In genomic region chr19:35380450-35381124, GRCh38 we compare ENCODE assay signal across 26 cellular contexts. TPM values are rescaled to one million over a fixed set of nuclear protein-coding genes. Genes with fewer than 3 reads are reported as not detected.
DNase-seq lines count a peak whose midpoint lies in the region; ATAC-seq, FAIRE-seq and TF ChIP-seq lines count a peak whose summit lies in the region.
"Had no signal": no experiment of that assay in that cellular context is flagged by ENCODE, and none has a peak within 500 bp of the region (broad histone marks: within the 10 kb centered on the region; RNA-seq: fewer than 3 reads in every experiment).

No MANE protein-coding gene starts in this region.

- RAD21 ChIA-PET in GM12878 (lab: Charles Lee; ENCODE audit: unreplicated experiment), result interaction anchor here (0.5 kb wide), 1 partner anchor 31 kb away, joined by 3 read pairs; no protein-coding TSS in a partner anchor

- H3K4me2 ChIP-seq in GM12878 (ENCODE audit: control insufficient read depth, insufficient read depth), result no peak overlapping the region
- H3K4me2 ChIP-seq: BLaER1 had no signal

- no peak for TF ChIP-seq POLR2A in GM12878 (IDR thresholded peaks at IDR 0.05; ENCODE audit: low read depth, low read length)

- SMC1A ChIA-PET in GM12878 (lab: Charles Lee; ENCODE audit: uncharacterized antibody, unreplicated experiment), result interaction anchor here (0.7 to 1.6 kb wide), 3 partner anchors 8 to 79 kb away, joined by 3 to 7 read pairs (median 4); no protein-coding TSS in a partner anchor

- DNase-seq in Caco-2 (peak; percentile 74 to 80), GM12878 (ENCODE audit: low read depth, low spot score) (no peak), mucosa of descending colon (peak in 1 of 3 donors; percentile 50), NCI-H2081 treated with DMSO at 0.1 percent for 48 hours (lab: John Stamatoyannopoulos, UW) (no peak), NCI-H146 treated with DMSO at 0.1 percent for 48 hours (lab: John Stamatoyannopoulos, UW; ENCODE audit: unreplicated experiment) (no peak), frontal cortex (ENCODE audit: low spot score in 2 of 2) (no peak)
- DNase-seq: activated CD8-positive, alpha-beta T cell treated with anti-CD3 and anti-CD28 coated beads for 36 hours; activated naive CD4-positive, alpha-beta T cell treated with Interleukin-2 at 50 U/mL for 16 hours; activated T-cell treated with anti-CD3 and anti-CD28 coated beads, Interleukin-2, amount 50 U/mL, for 1 hour; amygdala; central memory CD4-positive, alpha-beta T cell; DMS 273 treated with DMSO at 0.1 percent for 48 hours; dorsolateral prefrontal cortex; gastrocnemius medialis; GM23248; midbrain; NCI-H1105; NCI-H524 treated with DMSO at 0.1 percent for 48 hours; SHP77 treated with DMSO at 0.1 percent for 48 hours; T-cell; uterus had no signal

- peaks cover 25% of the 10 kb centered on the region for H3K4me1 Mint-ChIP-seq in Caco-2 (ENCODE audit: low read depth, unreplicated experiment)
- H3K4me1 Mint-ChIP-seq: neural crest cell had no signal

- peaks cover 33% of the 10 kb centered on the region for H3K9me3 Mint-ChIP-seq in Caco-2 (ENCODE audit: unreplicated experiment)
- H3K9me3 Mint-ChIP-seq: activated CD8-positive, alpha-beta T cell treated with anti-CD3 and anti-CD28 coated beads for 36 hours had no signal

- TF ChIP-seq EP300 in GM12878 (IDR thresholded peaks at IDR 0.05; ENCODE audit: borderline replicate concordance in 1 of 2, control insufficient read depth in 1 of 2, low read depth in 2 of 2, low read length in 2 of 2), result no peak

- H3K4me3 ChIP-seq in Caco-2 (ENCODE audit: low read depth, low read length) (no peak overlapping the region), GM12878 (no peak overlapping the region), mucosa of descending colon (no peak overlapping the region)
- H3K4me3 ChIP-seq: BLaER1, dorsolateral prefrontal cortex, gastrocnemius medialis, GM23248, uterus had no signal

- TF ChIP-seq CTCF in Caco-2 (IDR thresholded peaks at IDR 0.05; ENCODE audit: insufficient read depth in 1 of 2, low read depth in 1 of 2, low read length in 1 of 2, severe bottlenecking in 1 of 2, unreplicated experiment in 1 of 2) (no peak), GM12878 (IDR thresholded peaks at IDR 0.05 in 2 of 3, conservative IDR thresholded peaks at IDR 0.05 in 1 of 3; ENCODE audit: control insufficient read depth in 2 of 3, extremely low read depth in 1 of 3, insufficient read depth in 1 of 3, low read depth in 3 of 3, low read length in 3 of 3) (no peak), mucosa of descending colon (IDR thresholded peaks at IDR 0.05) (no peak)

- FAIRE-seq in GM12878 (lab: Jason Lieb, UNC) (no peak), frontal cortex (lab: Jason Lieb, UNC) (no peak)

- no peak overlapping the region for H3K9ac ChIP-seq in GM12878 (ENCODE audit: control insufficient read depth, insufficient read depth, low read length)
- H3K9ac ChIP-seq: BLaER1, GM23248 had no signal

- no peaks in the 10 kb centered on the region for H3K27me3 ChIP-seq in Caco-2 (replicated peaks; ENCODE audit: control insufficient read depth, insufficient read depth, low read length)
- H3K27me3 ChIP-seq in GM12878 (replicated peaks in 1 of 2; ENCODE audit: control insufficient read depth in 2 of 2, insufficient read depth in 2 of 2, low read length in 1 of 2), result no peaks in the 10 kb centered on the region
- H3K27me3 ChIP-seq: BLaER1, gastrocnemius medialis, uterus had no signal

- POLR2A ChIA-PET in Caco-2 (lab: Charles Lee), result no interaction called here
- POLR2A ChIA-PET in GM12878 (lab: Charles Lee), result interaction anchor here (0.7 kb wide), 1 partner anchor 27 kb away, joined by 3 read pairs; no protein-coding TSS in a partner anchor

- no peak overlapping the region for H3K27ac ChIP-seq in GM12878 (ENCODE audit: control insufficient read depth, insufficient read depth)
- H3K27ac ChIP-seq: BLaER1, dorsolateral prefrontal cortex, gastrocnemius medialis, GM23248, uterus had no signal

- H3K27ac Mint-ChIP-seq in Caco-2 (ENCODE audit: unreplicated experiment), result peak overlapping the region; percentile 80
- H3K27ac Mint-ChIP-seq: activated CD8-positive, alpha-beta T cell treated with anti-CD3 and anti-CD28 coated beads for 36 hours; T-cell had no signal

- H3K36me3 Mint-ChIP-seq in Caco-2 (ENCODE audit: insufficient read depth, unreplicated experiment), result peaks cover 17% of the 10 kb centered on the region
- H3K36me3 Mint-ChIP-seq: T-cell had no signal

- H3K4me1 ChIP-seq in Caco-2 (peaks cover 17% of the 10 kb centered on the region), GM12878 (ENCODE audit: control insufficient read depth, insufficient read depth, low read length) (peaks cover 21% of the 10 kb centered on the region), mucosa of descending colon (ENCODE audit: low read depth) (no peaks in the 10 kb centered on the region)
- H3K4me1 ChIP-seq: gastrocnemius medialis, uterus had no signal

- in situ Hi-C loops in GM12878 (cut with MboI), result no loop called here

- CTCF ChIA-PET in Caco-2 (lab: Charles Lee) (interaction anchor here (0.6 to 1.1 kb wide), 4 partner anchors 28 to 130 kb away, joined by 3 to 6 read pairs (median 3); no protein-coding TSS in a partner anchor), GM12878 (lab: Yijun Ruan, JAX) (interaction anchor here (2.0 kb wide), 1 partner anchor 115 kb away, joined by 4 read pairs; no protein-coding TSS in a partner anchor)

- H3K27me3 Mint-ChIP-seq in Caco-2 (ENCODE audit: insufficient read depth, unreplicated experiment), result no peaks in the 10 kb centered on the region

- H4K20me1 ChIP-seq in GM12878 (ENCODE audit: control insufficient read depth, insufficient read depth), result no peaks in the 10 kb centered on the region
- H4K20me1 ChIP-seq: BLaER1 had no signal

- TF ChIP-seq RAD21 in GM12878 (IDR thresholded peaks at IDR 0.05; ENCODE audit: insufficient read depth, low read depth, low read length), result no peak

- H3K79me2 ChIP-seq in GM12878 (ENCODE audit: control insufficient read depth, insufficient read depth, low read length), result no peaks in the 10 kb centered on the region

- H3K9me3 ChIP-seq in Caco-2, result peaks cover 18% of the 10 kb centered on the region
- H3K9me3 ChIP-seq in GM12878 (replicated peaks; ENCODE audit: control insufficient read depth, insufficient read depth, low read length), result peaks cover 3% of the 10 kb centered on the region
- H3K9me3 ChIP-seq in mucosa of descending colon, result peaks cover 5% of the 10 kb centered on the region
- H3K9me3 ChIP-seq: gastrocnemius medialis, uterus had no signal

- peak overlapping the region; percentile 3; the same call in 1 of the 2 replicates for H2AFZ ChIP-seq in GM12878 (ENCODE audit: control insufficient read depth, low read depth, low read length)
- H2AFZ ChIP-seq: GM23248 had no signal

- ATAC-seq in GM12878 (no peak), mucosa of descending colon (peak; percentile 65)
- ATAC-seq: activated CD8-positive, alpha-beta T cell treated with anti-CD3 and anti-CD28 coated beads for 36 hours; gastrocnemius medialis; T-cell had no signal

- H3K36me3 ChIP-seq in Caco-2 (ENCODE audit: control insufficient read depth, insufficient read depth, low read length) (no peaks in the 10 kb centered on the region), GM12878 (ENCODE audit: control insufficient read depth in 2 of 2, insufficient read depth in 2 of 2, low read length in 1 of 2) (no peaks in the 10 kb centered on the region), mucosa of descending colon (ENCODE audit: low read depth) (no peaks in the 10 kb centered on the region)
- H3K36me3 ChIP-seq: BLaER1, gastrocnemius medialis, uterus had no signal

- WGBS in GM12878 (ENCODE audit: insufficient coverage, insufficient replicate concordance, low lambda C conversion rate, missing lambda C conversion rate), result 60% methylated on average over 9 of the region's 9 CpGs

- H3K4me3 Mint-ChIP-seq in Caco-2 (ENCODE audit: unreplicated experiment), result peak overlapping the region; percentile 49
- H3K4me3 Mint-ChIP-seq: activated CD8-positive, alpha-beta T cell treated with anti-CD3 and anti-CD28 coated beads for 36 hours; neural crest cell; T-cell had no signal

- no TSS peak for BruUV-seq in Caco-2 (replicated peaks; lab: Mats Ljungman, UMichigan)
- BruUV-seq in GM12878 (replicated peaks; lab: Mats Ljungman, UMichigan), result no TSS peak

- intact Hi-C loops in Caco-2 (cut with micrococcal nuclease; ENCODE audit: unreplicated experiment) (loop anchor here (2.0 kb wide), 1 partner anchor 28 kb away; no protein-coding TSS in a partner anchor), GM12878 (cut with micrococcal nuclease; ENCODE audit: unreplicated experiment) (no loop called here), mucosa of descending colon (cut with DNase I, micrococcal nuclease) (no loop called here)

RNA-seq across cellular contexts. Expression of gene GPR42, which starts 9.7 kb away (rescaled TPM):
- not detected in 2 replicates for total RNA-seq in Caco-2 (2022)
- total RNA-seq in GM12878 (2013; cell fraction: nucleolus; rRNA removed), result not detected in 2 replicates
- total RNA-seq in GM12878 (2014; rRNA removed), result not detected in 2 replicates
- total RNA-seq in GM12878 (2014; rRNA removed; fragmentation: Illumina TruSeq; extraction: Trizol), result not detected in 2 replicates
- total RNA-seq in GM12878 (2021), result 0.13 TPM in 1 of 2 replicates, not detected in the other
- polyA plus RNA-seq in GM12878 (2011; ENCODE audit: low read depth), result not detected
- not detected in 2 replicates for polyA plus RNA-seq in GM12878 (2011; rRNA removed)
- polyA plus RNA-seq in GM12878 (2011; cell fraction: cytosol; rRNA removed), result not detected in 2 replicates
- 0.10 TPM in 1 of 2 replicates, not detected in the other for polyA plus RNA-seq in GM12878 (2011; cell fraction: nucleus; rRNA removed)
- polyA plus RNA-seq in GM12878 (2012), result 0.25 TPM in 1 of 2 replicates, not detected in the other
- not detected in 2 replicates for polyA plus RNA-seq in GM12878 (2014; fragmentation: Illumina TruSeq; extraction: Trizol)
- polyA plus RNA-seq in GM12878 (2014; fragmentation: Nextera tagmentation; extraction: Ambion mirVana), result not detected
- polyA plus RNA-seq in GM12878 (2014; rRNA removed), result not detected in 2 replicates
- polyA plus RNA-seq in GM12878 (2016; fragmentation: Nextera tagmentation; extraction: Ambion mirVana), result not detected
- polyA minus RNA-seq in GM12878 (2011; rRNA and poly(A)+ RNA removed), result not detected in 2 replicates
- polyA minus RNA-seq in GM12878 (2011; cell fraction: cytosol; rRNA and poly(A)+ RNA removed), result not detected in 2 replicates
- not detected in 2 replicates for polyA minus RNA-seq in GM12878 (2011; cell fraction: nucleus; rRNA and poly(A)+ RNA removed)
- total RNA-seq in mucosa of descending colon, result under 1 TPM in 1 of 3 donors, not detected in 2; 0.32 TPM
- not detected for total RNA-seq in frontal cortex
- total RNA-seq: A673, epithelial cell of proximal tubule, G401, gastrocnemius medialis, GM23248, neural crest cell, T-cell, uterus had no signal
- polyA plus RNA-seq: GM23248 had no signal

RNA-seq across cellular contexts. Expression of gene FFAR3, which starts 22.3 kb away (rescaled TPM):
- total RNA-seq in Caco-2 (2022) (not detected in 2 replicates), GM12878 (2014; rRNA removed) (not detected in 2 replicates), GM12878 (2014; rRNA removed; fragmentation: Illumina TruSeq; extraction: Trizol) (not detected in 2 replicates), GM12878 (2021) (0.18 TPM in 1 of 2 replicates, not detected in the other), mucosa of descending colon (1 to 10 TPM in 1 of 3 donors, not detected in 2; 1.5 TPM), frontal cortex (not detected)
- total RNA-seq in GM12878 (2013; cell fraction: nucleolus; rRNA removed), result 0.42 and 0.44 TPM in 2 replicates
- polyA plus RNA-seq in GM12878 (2011; ENCODE audit: low read depth), result not detected
- polyA plus RNA-seq in GM12878 (2011; rRNA removed) (not detected in 2 replicates), GM12878 (2014; fragmentation: Illumina TruSeq; extraction: Trizol) (0.15 TPM in 1 of 2 replicates, not detected in the other), GM12878 (2014; fragmentation: Nextera tagmentation; extraction: Ambion mirVana) (not detected), GM12878 (2014; rRNA removed) (not detected in 2 replicates), GM12878 (2016; fragmentation: Nextera tagmentation; extraction: Ambion mirVana) (not detected)
- polyA plus RNA-seq in GM12878 (2011; cell fraction: cytosol; rRNA removed), result not detected in 2 replicates
- polyA plus RNA-seq in GM12878 (2011; cell fraction: nucleus; rRNA removed), result 0.12 and 0.36 TPM in 2 replicates
- polyA plus RNA-seq in GM12878 (2012), result 0.15 TPM in 1 of 2 replicates, not detected in the other
- not detected in 2 replicates for polyA minus RNA-seq in GM12878 (2011; rRNA and poly(A)+ RNA removed)
- polyA minus RNA-seq in GM12878 (2011; cell fraction: cytosol; rRNA and poly(A)+ RNA removed), result not detected in 2 replicates
- polyA minus RNA-seq in GM12878 (2011; cell fraction: nucleus; rRNA and poly(A)+ RNA removed), result not detected in 2 replicates
- total RNA-seq: epithelial cell of proximal tubule, G401, gastrocnemius medialis, GM23248, neural crest cell, uterus had no signal
- polyA plus RNA-seq: GM23248 had no signal

RNA-seq across cellular contexts. Expression of gene FFAR1, which starts 32.9 kb away (rescaled TPM):
- total RNA-seq in Caco-2 (2022) (not detected in 2 replicates), GM12878 (2014; rRNA removed) (0.27 and 0.28 TPM in 2 replicates), GM12878 (2014; rRNA removed; fragmentation: Illumina TruSeq; extraction: Trizol) (0.13 TPM in 1 of 2 replicates, not detected in the other), GM12878 (2021) (0.43 and 0.62 TPM in 2 replicates), mucosa of descending colon (not detected), frontal cortex (not detected)
- 4.1 and 5.1 TPM in 2 replicates for total RNA-seq in GM12878 (2013; cell fraction: nucleolus; rRNA removed)
- polyA plus RNA-seq in GM12878 (2011; ENCODE audit: low read depth), result 0.92 TPM
- polyA plus RNA-seq in GM12878 (2011; rRNA removed) (0.13 and 0.15 TPM in 2 replicates), GM12878 (2014; fragmentation: Illumina TruSeq; extraction: Trizol) (0.10 TPM in 1 of 2 replicates, not detected in the other), GM12878 (2014; fragmentation: Nextera tagmentation; extraction: Ambion mirVana) (under 1 TPM; 0.05 to 0.07 TPM), GM12878 (2014; rRNA removed) (0.32 and 0.51 TPM in 2 replicates), GM12878 (2016; fragmentation: Nextera tagmentation; extraction: Ambion mirVana) (not detected)
- 0.19 and 0.28 TPM in 2 replicates for polyA plus RNA-seq in GM12878 (2011; cell fraction: cytosol; rRNA removed)
- 1.5 TPM in 2 replicates for polyA plus RNA-seq in GM12878 (2011; cell fraction: nucleus; rRNA removed)
- 0.49 and 1.6 TPM in 2 replicates for polyA plus RNA-seq in GM12878 (2012)
- polyA minus RNA-seq in GM12878 (2011; rRNA and poly(A)+ RNA removed), result 0.26 TPM in 1 of 2 replicates, not detected in the other
- polyA minus RNA-seq in GM12878 (2011; cell fraction: cytosol; rRNA and poly(A)+ RNA removed), result not detected in 2 replicates
- 0.24 and 0.77 TPM in 2 replicates for polyA minus RNA-seq in GM12878 (2011; cell fraction: nucleus; rRNA and poly(A)+ RNA removed)
- total RNA-seq: A673; activated CD8-positive, alpha-beta T cell treated with anti-CD3 and anti-CD28 coated beads for 36 hours; G401; gastrocnemius medialis; GM23248; neural crest cell had no signal
- polyA plus RNA-seq: GM23248 had no signal

RNA-seq across cellular contexts. Expression of gene CD22, which starts 51.6 kb away (rescaled TPM):
- total RNA-seq in Caco-2 (2022) (not detected in 2 replicates), GM12878 (2014; rRNA removed) (238 and 245 TPM in 2 replicates), GM12878 (2014; rRNA removed; fragmentation: Illumina TruSeq; extraction: Trizol) (124 and 140 TPM in 2 replicates), GM12878 (2021) (261 and 294 TPM in 2 replicates), mucosa of descending colon (1 to 10 TPM; 2.2 to 5.7 (median 4.1) TPM), frontal cortex (not detected)
- 1,882 and 2,109 TPM in 2 replicates for total RNA-seq in GM12878 (2013; cell fraction: nucleolus; rRNA removed)
- 284 TPM for polyA plus RNA-seq in GM12878 (2011; ENCODE audit: low read depth)
- polyA plus RNA-seq in GM12878 (2011; rRNA removed) (216 and 271 TPM in 2 replicates), GM12878 (2014; fragmentation: Illumina TruSeq; extraction: Trizol) (288 and 344 TPM in 2 replicates), GM12878 (2014; fragmentation: Nextera tagmentation; extraction: Ambion mirVana) (10 to 100 TPM; 23.0 to 24.4 TPM), GM12878 (2014; rRNA removed) (316 and 325 TPM in 2 replicates), GM12878 (2016; fragmentation: Nextera tagmentation; extraction: Ambion mirVana) (10 to 100 TPM; 78.2 to 81.0 TPM)
- 276 and 316 TPM in 2 replicates for polyA plus RNA-seq in GM12878 (2011; cell fraction: cytosol; rRNA removed)
- 443 and 480 TPM in 2 replicates for polyA plus RNA-seq in GM12878 (2011; cell fraction: nucleus; rRNA removed)
- polyA plus RNA-seq in GM12878 (2012), result 310 and 327 TPM in 2 replicates
- polyA minus RNA-seq in GM12878 (2011; rRNA and poly(A)+ RNA removed), result 482 and 491 TPM in 2 replicates
- 141 and 142 TPM in 2 replicates for polyA minus RNA-seq in GM12878 (2011; cell fraction: cytosol; rRNA and poly(A)+ RNA removed)
- 170 and 251 TPM in 2 replicates for polyA minus RNA-seq in GM12878 (2011; cell fraction: nucleus; rRNA and poly(A)+ RNA removed)
- total RNA-seq: A673, G401, GM23248, neural crest cell had no signal

Comparison
In these comparisons a context has a peak if more than half of its experiments do, and no peak if none do; other contexts are left out.
1. DNase-seq: peak in Caco-2 (2 of 2); none in GM12878 (single experiment), NCI-H2081 treated with DMSO at 0.1 percent for 48 hours (single experiment), NCI-H146 treated with DMSO at 0.1 percent for 48 hours (single experiment) and frontal cortex (0 of 2).